ENCODE assay signal across 32 cellular contexts in the genomic region with DNA sequence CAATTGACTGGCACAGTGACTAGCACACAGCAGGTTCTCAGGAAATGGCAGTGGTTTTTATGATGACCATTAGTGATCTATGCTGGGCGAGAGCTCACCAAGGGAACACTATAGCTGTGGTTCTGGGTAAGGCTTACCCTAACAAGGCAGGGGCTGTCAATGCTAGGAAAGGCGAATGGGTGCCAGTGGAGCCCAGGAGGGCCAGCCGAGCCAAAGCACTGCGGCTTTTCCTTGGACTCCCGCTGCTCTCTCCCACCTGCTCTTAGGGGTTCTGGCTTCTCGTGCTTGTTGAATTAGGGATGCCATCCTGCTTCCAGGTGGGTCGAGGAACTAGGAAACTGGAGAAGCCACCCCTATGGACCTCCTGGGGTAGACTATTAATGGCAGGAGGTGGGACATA. TPM values are rescaled to one million over a fixed set of nuclear protein-coding genes. Genes with fewer than 3 reads are reported as not detected.
DNase-seq lines count a peak whose midpoint lies in the region; ATAC-seq and TF ChIP-seq lines count a peak whose summit lies in the region.
"Had no signal": no experiment of that assay in that cellular context is flagged by ENCODE, and none has a peak within 500 bp of the region (broad histone marks: within the 10 kb centered on the region; RNA-seq: fewer than 3 reads in every experiment).

No MANE protein-coding gene starts in this region.

- intact Hi-C loops in dorsolateral prefrontal cortex (cut with DNase I) = loop anchor here in 1 of 2 donors (5.0 kb wide), 1 partner anchor 34 kb away; no protein-coding TSS in a partner anchor
- intact Hi-C loops in colonic mucosa (cut with DNase I) = no loop called here

- H3K4me3 ChIP-seq in RWPE2 (ENCODE audit: severe bottlenecking) = no peak overlapping the region
- H3K4me3 ChIP-seq in dorsolateral prefrontal cortex = no peak overlapping the region
- H3K4me3 ChIP-seq in neutrophil (ENCODE audit: low read depth in 1 of 2, low read length in 1 of 2) = no peak overlapping the region
- no peak overlapping the region for H3K4me3 ChIP-seq in colonic mucosa
- H3K4me3 ChIP-seq: BLaER1, GM12878, transverse colon had no signal

- no peaks in the 10 kb centered on the region for H3K9me3 ChIP-seq in RWPE2 (ENCODE audit: severe bottlenecking)
- no peaks in the 10 kb centered on the region for H3K9me3 ChIP-seq in neutrophil
- no peaks in the 10 kb centered on the region for H3K9me3 ChIP-seq in colonic mucosa
- H3K9me3 ChIP-seq: BLaER1, transverse colon had no signal

- TF ChIP-seq CTCF in RWPE2 (IDR thresholded peaks at IDR 0.05; ENCODE audit: poor library complexity, severe bottlenecking) (no peak), dorsolateral prefrontal cortex (IDR thresholded peaks at IDR 0.05 in 54 of 56, conservative IDR thresholded peaks at IDR 0.05 in 2 of 56; ENCODE audit: low read depth in 1 of 56, partially characterized antibody in 56 of 56) (no peak), neutrophil (IDR thresholded peaks at IDR 0.05) (no peak), colonic mucosa (IDR thresholded peaks at IDR 0.05) (no peak)

- peak overlapping the region; percentile 99 for H3K27ac ChIP-seq in RWPE2 (ENCODE audit: poor library complexity, severe bottlenecking)
- peak overlapping the region in 35 of 59 donors; percentile 7 to 99 (median 81) for H3K27ac ChIP-seq in dorsolateral prefrontal cortex
- H3K27ac ChIP-seq in neutrophil = peak overlapping the region; percentile 96
- peak overlapping the region; percentile 0 for H3K27ac ChIP-seq in substantia nigra (ENCODE audit: low read depth, low read length, poor library complexity, severe bottlenecking)
- no peak overlapping the region for H3K27ac ChIP-seq in colonic mucosa
- H3K27ac ChIP-seq: BLaER1 had no signal

- H3K4me1 ChIP-seq in RWPE2 (ENCODE audit: insufficient read depth, poor library complexity, severe bottlenecking) (peaks cover 16% of the 10 kb centered on the region), neutrophil (ENCODE audit: control insufficient read depth in 1 of 2, insufficient read depth in 1 of 2, low read depth in 1 of 2, low read length in 1 of 2) (peaks cover 96 to 99% of the 10 kb centered on the region in 2 experiments), colonic mucosa (no peaks in the 10 kb centered on the region)

- ATAC-seq in RWPE2 (ENCODE audit: low read depth) (no peak), HG03097 (IDR thresholded peaks at IDR 0.05; ENCODE audit: low FRiP score, unreplicated experiment) (no peak)
- ATAC-seq: GM12878; naive thymus-derived CD8-positive, alpha-beta T cell; stimulated activated naive CD8-positive, alpha-beta T cell treated with anti-CD3 and anti-CD28 coated beads, Interleukin-15, Interleukin-2, amounts not matched to agents 100 U/mL and 50 U/mL, for 24 hours; T-helper 17 cell had no signal

- H3K27me3 ChIP-seq in RWPE2 (ENCODE audit: insufficient read depth, poor library complexity, severe bottlenecking) (no peaks in the 10 kb centered on the region), dorsolateral prefrontal cortex (no peaks in the 10 kb centered on the region), neutrophil (no peaks in the 10 kb centered on the region), colonic mucosa (no peaks in the 10 kb centered on the region)
- H3K27me3 ChIP-seq: BLaER1, brain microvascular endothelial cell, transverse colon had no signal

- peaks cover 98% of the 10 kb centered on the region for H3K36me3 ChIP-seq in RWPE2 (ENCODE audit: low read depth)
- H3K36me3 ChIP-seq in neutrophil = peaks cover 84% of the 10 kb centered on the region
- peaks cover 20% of the 10 kb centered on the region for H3K36me3 ChIP-seq in colonic mucosa

- no peak overlapping the region for H3K9ac ChIP-seq in colonic mucosa (ENCODE audit: low read depth in 2 of 2, low read length in 2 of 2)
- H3K9ac ChIP-seq: BLaER1 had no signal

- DNase-seq in RWPE2 (ENCODE audit: low spot score) (no peak), dorsolateral prefrontal cortex (peak in 2 of 10 donors; percentile 2 to 12), substantia nigra (lab: John Stamatoyannopoulos, UW) (peak in 1 of 49 donors; percentile 13), activated gamma-delta T cell (lab: John Stamatoyannopoulos, UW) (no peak), colonic mucosa (no peak), NCI-H2081 (lab: John Stamatoyannopoulos, UW) (no peak)
- DNase-seq: activated naive CD4-positive, alpha-beta T cell treated with Interleukin-2 at 50 U/mL for 16 hours; activated T-cell treated with anti-CD3 and anti-CD28 coated beads, Interleukin-2, amount 50 U/mL, for 24 hours; amniotic stem cell; brain microvascular endothelial cell; DMS 273 treated with DMSO at 0.1 percent for 48 hours; glutamatergic neuron; GOT3; naive thymus-derived CD8-positive, alpha-beta T cell; NCI-H1092; NCI-H187 treated with DMSO at 0.1 percent for 48 hours; NCI-H2171 treated with DMSO at 0.1 percent for 48 hours; NCI-H524; NK-92 treated with Interleukin-12 subunit alpha and Interleukin-12 subunit beta, amount 100 ng/mL, for 24 hours; occipital lobe; Right ventricle myocardium superior; stimulated activated naive CD8-positive, alpha-beta T cell treated with anti-CD3 and anti-CD28 coated beads, Interleukin-15, Interleukin-2, amounts not matched to agents 100 U/mL and 50 U/mL, for 24 hours; T-helper 17 cell; transverse colon had no signal

RNA-seq across cellular contexts. Expression of a gene that starts 10.0 kb away (rescaled TPM):
- under 1 TPM in 10 of 120 experiments, not detected in 110; 0.35 to 0.76 (median 0.60) TPM for total RNA-seq in dorsolateral prefrontal cortex
- total RNA-seq in colonic mucosa = not detected
- total RNA-seq: epithelial cell of proximal tubule; GM12878; HT1080; liver; naive thymus-derived CD8-positive, alpha-beta T cell; occipital lobe; pulmonary artery endothelial cell; Right ventricle myocardium superior; transverse colon had no signal
